27 cellular contexts compared by ENCODE assay signal in the genomic region with DNA sequence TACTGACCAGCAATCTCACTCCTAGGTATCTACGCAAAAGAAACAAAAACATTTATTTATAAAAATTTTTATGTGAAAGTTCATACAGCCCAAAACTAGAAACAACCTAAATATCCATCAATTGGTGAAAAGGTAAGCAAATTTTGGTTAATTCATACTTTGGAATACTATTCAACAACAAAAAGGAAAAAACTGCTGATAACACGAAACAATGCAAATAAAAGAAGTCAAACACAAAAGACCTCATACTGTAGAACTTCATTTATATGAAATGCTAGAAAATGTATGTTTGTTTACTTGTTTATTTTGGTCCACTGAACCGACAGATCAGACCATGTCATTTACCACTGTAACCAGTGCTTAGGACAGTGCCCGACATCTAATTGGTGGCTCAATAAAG.
DNase-seq lines count a peak whose midpoint lies in the region; ATAC-seq, FAIRE-seq and TF ChIP-seq lines count a peak whose summit lies in the region.
"Had no signal": no experiment of that assay in that cellular context is flagged by ENCODE, and none has a peak within 500 bp of the region (broad histone marks: within the 10 kb centered on the region; RNA-seq: fewer than 3 reads in every experiment).

No MANE protein-coding gene starts in this region.

- peak overlapping the region; percentile 29 for H3K9ac ChIP-seq in keratinocyte (ENCODE audit: control insufficient read depth, extremely low read depth, insufficient read depth, low read length)

- H3K4me1 ChIP-seq in A673 (ENCODE audit: insufficient read depth, low read length, poor library complexity, severe bottlenecking) (peaks cover 73% of the 10 kb centered on the region), HEK293 (ENCODE audit: control insufficient read depth, insufficient read depth, low read length) (peaks cover 3% of the 10 kb centered on the region; the same call in 1 of the 2 replicates), keratinocyte (ENCODE audit: control insufficient read depth, extremely low read depth, insufficient read depth, low read length) (peaks cover 29% of the 10 kb centered on the region)
- H3K4me1 ChIP-seq: colonic mucosa, testis, uterus had no signal

- peaks cover 22% of the 10 kb centered on the region for H3K79me2 ChIP-seq in keratinocyte (ENCODE audit: control insufficient read depth, insufficient read depth, low read length)

- H3K36me3 Mint-ChIP-seq in activated B cell treated with CpG ODN at 0.5 μM for 24 hours (ENCODE audit: low read depth) = peaks cover 11% of the 10 kb centered on the region

- H3K9me3 Mint-ChIP-seq in activated B cell treated with CpG ODN at 0.5 μM for 24 hours = peaks cover 2% of the 10 kb centered on the region
- H3K9me3 Mint-ChIP-seq: activated T-helper 1 cell treated with anti-CD3 and anti-CD28 coated beads, Interleukin-12 subunit alpha, Interleukin-12 subunit beta, Interleukin-2, Interleukin-4 antibody, amounts not matched to agents 30 ng/mL and 10 ng/mL and 1 ng/mL, durations not matched to agents 14 hours and 24 hours and 36 hours; GM23338 had no signal

- no peak for TF ChIP-seq CTCF in A673 (conservative IDR thresholded peaks at IDR 0.05; ENCODE audit: low read depth, low read length)
- TF ChIP-seq CTCF in HEK293 (tag by site-specific recombination; IDR thresholded peaks at IDR 0.05) = no peak
- no peak for TF ChIP-seq CTCF in activated B cell treated with CpG ODN at 0.5 μM for 24 hours (IDR thresholded peaks at IDR 0.05)
- TF ChIP-seq CTCF in keratinocyte (optimal IDR thresholded peaks at IDR 0.05 in 1 of 3, IDR thresholded peaks at IDR 0.05 in 1 of 3, conservative IDR thresholded peaks at IDR 0.05 in 1 of 3; ENCODE audit: extremely low read depth in 1 of 3, insufficient read depth in 2 of 3, low read length in 3 of 3) = no peak

- peak overlapping the region; percentile 50 for H3K27ac Mint-ChIP-seq in activated B cell treated with CpG ODN at 0.5 μM for 24 hours
- H3K27ac Mint-ChIP-seq: activated T-helper 1 cell treated with anti-CD3 and anti-CD28 coated beads, Interleukin-12 subunit alpha, Interleukin-12 subunit beta, Interleukin-2, Interleukin-4 antibody, amounts not matched to agents 30 ng/mL and 10 ng/mL and 1 ng/mL, durations not matched to agents 14 hours and 24 hours and 36 hours; GM23338 had no signal

- no peaks in the 10 kb centered on the region for H3K27me3 Mint-ChIP-seq in activated B cell treated with CpG ODN at 0.5 μM for 24 hours

- no peaks in the 10 kb centered on the region for H3K9me1 ChIP-seq in keratinocyte (ENCODE audit: control insufficient read depth, extremely low read depth, insufficient read depth, low read length)

- no peak overlapping the region for H3K4me2 ChIP-seq in keratinocyte (ENCODE audit: control insufficient read depth, extremely low read depth, insufficient read depth, low read depth, low read length)
- H3K4me2 ChIP-seq: GM23338 had no signal

- ATAC-seq in activated B cell treated with CpG ODN at 0.5 μM for 24 hours (ENCODE audit: low read depth) (no peak), HG03571 (IDR thresholded peaks at IDR 0.05; ENCODE audit: unreplicated experiment) (no peak), GM18909 (IDR thresholded peaks at IDR 0.05; ENCODE audit: poor library complexity, unreplicated experiment) (no peak), HG03521 (IDR thresholded peaks at IDR 0.05; ENCODE audit: unreplicated experiment) (no peak)
- ATAC-seq: GM23338 had no signal

- no TSS peak for BruUV-seq in A673 (replicated peaks; lab: Mats Ljungman, UMichigan)

- FAIRE-seq in keratinocyte (lab: Jason Lieb, UNC) = no peak
- FAIRE-seq: A204.1 had no signal

- CTCF ChIA-PET in A673 (lab: Charles Lee) (no interaction called here), HEK293 (lab: Yijun Ruan, JAX) (interaction anchor here (0.7 kb wide), 1 partner anchor 365 kb away, joined by 3 read pairs; no protein-coding TSS in a partner anchor), activated B cell treated with CpG ODN at 0.5 μM for 24 hours (lab: Charles Lee) (no interaction called here)

- H3K4me3 Mint-ChIP-seq in activated B cell treated with CpG ODN at 0.5 μM for 24 hours = no peak overlapping the region
- H3K4me3 Mint-ChIP-seq: activated T-helper 1 cell treated with anti-CD3 and anti-CD28 coated beads, Interleukin-12 subunit alpha, Interleukin-12 subunit beta, Interleukin-2, Interleukin-4 antibody, amounts not matched to agents 30 ng/mL and 10 ng/mL and 1 ng/mL, durations not matched to agents 14 hours and 24 hours and 36 hours; GM23338 had no signal

- H3K27me3 ChIP-seq in A673 (replicated peaks; ENCODE audit: insufficient read depth, low read depth, low read length, poor library complexity) (no peaks in the 10 kb centered on the region), keratinocyte (ENCODE audit: control insufficient read depth, extremely low read depth, insufficient read depth, low read length) (no peaks in the 10 kb centered on the region)
- H3K27me3 ChIP-seq: BLaER1 treated with 17β-estradiol and CSF1 and Interleukin-3, amounts not matched to agents 10 nM and 100 nM; colonic mucosa; testis; uterus had no signal

- H3K9me3 ChIP-seq in A673 (ENCODE audit: low read depth, low read length, poor library complexity, severe bottlenecking) (peaks cover 7% of the 10 kb centered on the region), HEK293 (ENCODE audit: control insufficient read depth, insufficient read depth, low read depth, low read length) (no peaks in the 10 kb centered on the region), keratinocyte (ENCODE audit: control insufficient read depth, low read depth, low read length) (no peaks in the 10 kb centered on the region)
- H3K9me3 ChIP-seq: colonic mucosa, testis, uterus had no signal

- peaks cover 84% of the 10 kb centered on the region for H3K4me1 Mint-ChIP-seq in activated B cell treated with CpG ODN at 0.5 μM for 24 hours

- dilution Hi-C loops in keratinocyte (cut with MboI; ENCODE audit: extremely low pct_ligation_motif_present, low sequenced_read_pairs) = no loop called here

- no peaks in the 10 kb centered on the region for H4K20me1 ChIP-seq in keratinocyte (ENCODE audit: control insufficient read depth, extremely low read depth, insufficient read depth, low read length)

- POLR2A ChIA-PET in A673 (lab: Charles Lee; ENCODE audit: low non-redundant PET) (no interaction called here), HEK293 (lab: Yijun Ruan, JAX) (no interaction called here), activated B cell treated with CpG ODN at 0.5 μM for 24 hours (lab: Charles Lee) (interaction anchor here (0.7 to 1.5 kb wide), 2 partner anchors 133 to 308 kb away, joined by 3 to 5 read pairs; no protein-coding TSS in a partner anchor)

- intact Hi-C loops in A673 (cut with micrococcal nuclease; ENCODE audit: unreplicated experiment) (no loop called here), activated B cell treated with CpG ODN at 0.5 μM for 24 hours (cut with micrococcal nuclease) (no loop called here)

- H3K4me3 ChIP-seq in A673 (ENCODE audit: low read depth, low read length, poor library complexity, severe bottlenecking) = no peak overlapping the region
- H3K4me3 ChIP-seq in HEK293 (ENCODE audit: low read depth, low read length) = no peak overlapping the region
- H3K4me3 ChIP-seq in keratinocyte (ENCODE audit: control insufficient read depth in 2 of 3, extremely low read depth in 1 of 3, insufficient read depth in 2 of 3, low read depth in 1 of 3, low read length in 3 of 3) = no peak overlapping the region
- H3K4me3 ChIP-seq: BLaER1 treated with 17β-estradiol and CSF1 and Interleukin-3, amounts not matched to agents 10 nM and 100 nM; colonic mucosa; GM23338; lung; testis; uterus had no signal

- H3K27ac ChIP-seq in A673 (ENCODE audit: low read depth, low read length, poor library complexity, severe bottlenecking) (peak overlapping the region; percentile 86), HEK293 (ENCODE audit: extremely low read depth, low read depth, low read length) (no peak overlapping the region), keratinocyte (ENCODE audit: control insufficient read depth, insufficient read depth, low read length) (peak overlapping the region; percentile 87)
- H3K27ac ChIP-seq: RWPE1, testis, uterus had no signal

- DNase-seq in A673 (ENCODE audit: low spot score) (no peak), activated B cell treated with CpG ODN at 0.5 μM for 24 hours (no peak), keratinocyte (ENCODE audit: low read depth, low spot score) (no peak), ACHN (no peak)
- DNase-seq: activated CD4-positive, alpha-beta T cell treated with anti-CD3 and anti-CD28 coated beads, Interleukin-2, amount 50 U/mL, for 4 hours; activated CD4-positive, CD25-positive, alpha-beta regulatory T cell; activated naive CD4-positive, alpha-beta T cell treated with anti-CD3 and anti-CD28 coated beads, Interleukin-2, amount 50 U/mL, for 16 hours; amygdala; Caco-2; colonic mucosa; NCI-H1105 treated with DMSO at 0.1 percent for 48 hours; NCI-H2029; NCI-H526 treated with DMSO at 0.1 percent for 48 hours; stimulated activated CD4-positive, alpha-beta T cell treated with anti-CD3 and anti-CD28 coated beads, Interleukin-2, amount 100 ng/mL, for 48 hours; stimulated activated naive CD4-positive, alpha-beta T cell treated with Interleukin-2 at 50 U/mL for 16 hours; testis; uterus had no signal

- in situ Hi-C loops in ACHN (cut with HindIII; ENCODE audit: low pct_ligation_motif_present, low pct_unique_long_range_greater_than_20kb, low sequenced_read_pairs) = no loop called here

- H3K36me3 ChIP-seq in A673 (ENCODE audit: insufficient read depth, low read length, poor library complexity, severe bottlenecking) (no peaks in the 10 kb centered on the region), HEK293 (ENCODE audit: control insufficient read depth in 2 of 2, insufficient read depth in 1 of 2, low read length in 2 of 2) (no peaks in the 10 kb centered on the region), keratinocyte (ENCODE audit: control insufficient read depth in 2 of 2, extremely low read depth in 1 of 2, insufficient read depth in 2 of 2, low read length in 2 of 2) (no peaks in the 10 kb centered on the region)
- H3K36me3 ChIP-seq: colonic mucosa, uterus had no signal

- H2AFZ ChIP-seq in keratinocyte (ENCODE audit: control insufficient read depth, low read length) = no peak overlapping the region
- H2AFZ ChIP-seq: GM23338 had no signal

TF ChIP-seq in HEK293, 187 proteins besides CTCF, POLR2A, EP300 and RAD21:
- TF ChIP-seq ZFP3 (tag by site-specific recombination; IDR thresholded peaks at IDR 0.05; ENCODE audit: low read depth) (no peak), ZNF146 (tag by site-specific recombination; IDR thresholded peaks at IDR 0.05) (peak; percentile 38; the same call in 1 of the 2 replicates), ZNF629 (tag by site-specific recombination; IDR thresholded peaks at IDR 0.05) (no peak)
